1 cellular context compared by ENCODE assay signal in genomic region chr13:26280822-26281221, GRCh38.
TF ChIP-seq lines count a peak whose summit lies in the region.

No MANE protein-coding gene starts in this region.

TF ChIP-seq in IMR-90, 13 proteins besides CTCF, POLR2A, EP300 and RAD21:
- no peak for TF ChIP-seq RFX5 (IDR thresholded peaks at IDR 0.05; ENCODE audit: low read depth, low read length)
- TF ChIP-seq MAFK (IDR thresholded peaks at IDR 0.05; ENCODE audit: low read depth, low read length) = no peak
- TF ChIP-seq FOS (IDR thresholded peaks at IDR 0.05; ENCODE audit: low read depth, low read length) = no peak
- TF ChIP-seq BHLHE40 (IDR thresholded peaks at IDR 0.05; ENCODE audit: low read depth, low read length) = no peak
- TF ChIP-seq USF2 (IDR thresholded peaks at IDR 0.05; ENCODE audit: low read depth, low read length) = no peak
- no peak for TF ChIP-seq NFE2L2 (IDR thresholded peaks at IDR 0.05; ENCODE audit: low read depth, low read length)
- TF ChIP-seq ELK1 (IDR thresholded peaks at IDR 0.05; ENCODE audit: borderline replicate concordance, low read depth, low read length) = no peak
- TF ChIP-seq MXI1 (IDR thresholded peaks at IDR 0.05; ENCODE audit: borderline replicate concordance, low read depth, low read length) = no peak
